ENCODE assay signal across 8 cellular contexts in genomic region chr19:19643158-19644053, GRCh38. TPM values are rescaled to one million over a fixed set of nuclear protein-coding genes. Genes with fewer than 3 reads are reported as not detected.
DNase-seq lines count a peak whose midpoint lies in the region; ATAC-seq and TF ChIP-seq lines count a peak whose summit lies in the region.

Gene GMIP (minus strand): TSS chr19:19643657. CDS start chr19:19643529, 128 bp downstream.

- TF ChIP-seq CTCF in DND-41 (IDR thresholded peaks at IDR 0.05; ENCODE audit: borderline replicate concordance, extremely low read depth, low read length, poor library complexity, severe bottlenecking): peak; percentile 90
- TF ChIP-seq CTCF in cardiac muscle cell (IDR thresholded peaks at IDR 0.05; ENCODE audit: low read depth, low read length): peak; percentile 86
- peak; percentile 88 for TF ChIP-seq CTCF in upper lobe of right lung (IDR thresholded peaks at IDR 0.05)

- H3K27me3 ChIP-seq in DND-41 (ENCODE audit: insufficient read depth, low read length, poor library complexity) (no peaks in the 10 kb centered on the region), cardiac muscle cell (no peaks in the 10 kb centered on the region), upper lobe of right lung (no peaks in the 10 kb centered on the region)

- H3K4me1 ChIP-seq in DND-41 (ENCODE audit: insufficient read depth, low read length): peaks cover 22% of the 10 kb centered on the region
- no peaks in the 10 kb centered on the region for H3K4me1 ChIP-seq in cardiac muscle cell (ENCODE audit: low read depth)
- peaks cover 8% of the 10 kb centered on the region for H3K4me1 ChIP-seq in upper lobe of right lung

- DNase-seq in DND-41 (peak; percentile 87), Kasumi-1 (lab: John Stamatoyannopoulos, UW) (peak; percentile 54), SKM-1 treated with dmso at 0.1 percent for 144 hours (lab: John Stamatoyannopoulos, UW; ENCODE audit: unreplicated experiment) (peak; percentile 78), cardiac muscle cell (ENCODE audit: low read depth in 1 of 2, low spot score in 1 of 2) (peak; percentile 50 to 81), posterior cingulate gyrus (peak in 9 of 10 donors; percentile 40 to 95 (median 74)), upper lobe of right lung (peak; percentile 92)

- peaks cover 52% of the 10 kb centered on the region for H3K36me3 ChIP-seq in DND-41 (ENCODE audit: insufficient read depth, low read length)
- H3K36me3 ChIP-seq in cardiac muscle cell: peaks cover 20% of the 10 kb centered on the region
- peaks cover 35% of the 10 kb centered on the region for H3K36me3 ChIP-seq in upper lobe of right lung

- H3K36me3 Mint-ChIP-seq in activated naive CD4-positive, alpha-beta T cell treated with anti-CD3 and anti-CD28 coated beads, Interleukin-2, amount 50 U/mL, for 24 hours: peaks cover 3% of the 10 kb centered on the region

- peak within 1 kb of the TSS; percentile 86 for H2AFZ ChIP-seq in DND-41 (ENCODE audit: low read depth, low read length)

- H3K9me3 Mint-ChIP-seq in activated naive CD4-positive, alpha-beta T cell treated with anti-CD3 and anti-CD28 coated beads, Interleukin-2, amount 50 U/mL, for 24 hours: no peaks in the 10 kb centered on the region

- peaks cover 17% of the 10 kb centered on the region for H3K4me1 Mint-ChIP-seq in activated naive CD4-positive, alpha-beta T cell treated with anti-CD3 and anti-CD28 coated beads, Interleukin-2, amount 50 U/mL, for 24 hours

- peak within 1 kb of the TSS; percentile 93 to 98; a peak in 3 of 4 replicates for H3K4me3 ChIP-seq in DND-41 (ENCODE audit: low read depth in 1 of 2, low read length in 2 of 2)
- H3K4me3 ChIP-seq in cardiac muscle cell: peak within 1 kb of the TSS; percentile 89
- peak within 1 kb of the TSS; percentile 94 for H3K4me3 ChIP-seq in upper lobe of right lung

- intact Hi-C loops in posterior cingulate gyrus (cut with DNase I): loop anchor here (1.0 kb wide), 1 partner anchor 111 kb away; no protein-coding TSS in a partner anchor
- intact Hi-C loops in upper lobe of right lung (cut with DNase I): loop anchor here (5.0 kb wide), 1 partner anchor 111 kb away; no protein-coding TSS in a partner anchor

- H3K27ac ChIP-seq in DND-41 (ENCODE audit: low read length) (peak within 1 kb of the TSS; percentile 95), cardiac muscle cell (peak within 1 kb of the TSS; percentile 58), upper lobe of right lung (peak within 1 kb of the TSS; percentile 72)

- H3K9me3 ChIP-seq in DND-41 (ENCODE audit: insufficient read depth, low read length, severe bottlenecking) (no peaks in the 10 kb centered on the region), cardiac muscle cell (ENCODE audit: low read depth) (no peaks in the 10 kb centered on the region), upper lobe of right lung (no peaks in the 10 kb centered on the region)

- H3K27ac Mint-ChIP-seq in activated naive CD4-positive, alpha-beta T cell treated with anti-CD3 and anti-CD28 coated beads, Interleukin-2, amount 50 U/mL, for 24 hours: peak within 1 kb of the TSS; percentile 95

- peaks cover 18% of the 10 kb centered on the region for H3K79me2 ChIP-seq in DND-41 (ENCODE audit: insufficient read depth, low read length)

- peak within 1 kb of the TSS; percentile 98 for H3K4me2 ChIP-seq in DND-41 (ENCODE audit: insufficient read depth, low read length)

- H3K27me3 Mint-ChIP-seq in activated naive CD4-positive, alpha-beta T cell treated with anti-CD3 and anti-CD28 coated beads, Interleukin-2, amount 50 U/mL, for 24 hours: no peaks in the 10 kb centered on the region

- peaks cover 10% of the 10 kb centered on the region; the same call in 1 of the 2 replicates for H4K20me1 ChIP-seq in DND-41 (ENCODE audit: insufficient read depth, low read length)

- peak within 1 kb of the TSS; percentile 99 for H3K4me3 Mint-ChIP-seq in activated naive CD4-positive, alpha-beta T cell treated with anti-CD3 and anti-CD28 coated beads, Interleukin-2, amount 50 U/mL, for 24 hours

- H3K9ac ChIP-seq in DND-41 (ENCODE audit: low read depth, low read length): peak within 1 kb of the TSS; percentile 95

- ATAC-seq in DND-41 (ENCODE audit: insufficient read depth, low read depth) (peak; percentile 82), GM21723 (IDR thresholded peaks at IDR 0.05; ENCODE audit: unreplicated experiment) (peak; percentile 81), upper lobe of right lung (peak; percentile 92)

RNA-seq across cellular contexts. Expression of gene GMIP, which starts in this region (rescaled TPM):
- total RNA-seq in cardiac muscle cell (13.7 and 15.1 TPM in 2 replicates), upper lobe of right lung (37.3 TPM)
- 11.6 and 12.4 TPM in 2 replicates for polyA plus RNA-seq in cardiac muscle cell

Comparison
In these comparisons a context has a peak if more than half of its experiments do, and no peak if none do; other contexts are left out.
1. Peak in every context shown above with its lines: DNase-seq, ATAC-seq, H3K4me3 ChIP-seq and H3K27ac ChIP-seq.